Comparison of ENCODE assay signal across 26 cellular contexts in the genomic region with DNA sequence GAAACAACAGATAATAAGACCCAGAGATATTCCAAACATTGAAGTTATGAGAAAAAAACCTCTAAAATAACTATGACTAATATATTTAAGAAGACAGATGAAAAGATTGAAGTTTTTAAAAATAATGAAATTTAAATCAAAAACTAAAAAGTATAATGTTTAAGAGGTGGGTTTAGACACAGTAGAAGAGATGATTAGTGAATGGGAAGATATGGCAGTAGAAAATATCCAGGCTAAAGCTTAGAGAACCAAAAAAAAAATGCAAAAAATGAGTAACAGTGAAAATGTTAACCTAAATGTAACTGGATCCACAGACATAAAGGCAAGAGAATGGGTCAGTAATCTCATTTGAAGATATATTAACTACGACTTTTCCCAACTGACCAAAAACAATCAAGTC. TPM values are rescaled to one million over a fixed set of nuclear protein-coding genes. Genes with fewer than 3 reads are reported as not detected.
"Had no signal": no experiment of that assay in that cellular context is flagged by ENCODE, and none has a peak within 500 bp of the region (broad histone marks: within the 10 kb centered on the region; RNA-seq: fewer than 3 reads in every experiment).

No MANE protein-coding gene starts in this region.

- H3K27me3 ChIP-seq: neural progenitor cell, ovary, right lobe of liver, sigmoid colon, stomach, thyroid gland, tibial nerve, upper lobe of left lung, vagina had no signal

- H3K9ac ChIP-seq: neural progenitor cell, parathyroid adenoma had no signal

- H3K4me1 ChIP-seq: neural progenitor cell, parathyroid adenoma, psoas muscle, right lobe of liver, sigmoid colon, stomach, thyroid gland, tibial nerve, upper lobe of left lung, vagina had no signal

- ATAC-seq: natural killer cell; psoas muscle; right cardiac atrium; right lobe of liver; stimulated activated effector memory CD8-positive, alpha-beta T cell treated with anti-CD3 and anti-CD28 coated beads, Interleukin-12 subunit alpha, Interleukin-12 subunit beta, amount 100 ng/mL, for 72 hours; stimulated activated naive B cell treated with anti-CD40 and anti-IgM and Interleukin-4, amounts not matched to agents 10 μg/mL and 1 μg/mL and 100 μg/mL, for 72 hours had no signal

- DNase-seq: natural killer cell; occipital lobe; ovary; posterior cingulate gyrus; psoas muscle; right cardiac atrium; right lobe of liver; sigmoid colon; small intestine; stimulated activated CD4-positive, alpha-beta T cell treated with anti-CD3 and anti-CD28 coated beads, Interleukin-15, amount 100 ng/mL, for 24 hours; stimulated activated CD4-positive, alpha-beta T cell treated with anti-CD3 and anti-CD28 coated beads, Interleukin-2, amount 100 ng/mL, for 24 hours; stimulated activated CD4-positive, alpha-beta T cell treated with anti-CD3 and anti-CD28 coated beads, Interleukin-2, amount 100 ng/mL, for 48 hours; stimulated activated CD4-positive, alpha-beta T cell treated with anti-CD3 and anti-CD28 coated beads, Interleukin-4, amount 100 ng/mL, for 24 hours; stimulated activated naive B cell treated with anti-CD40 and anti-IgM and Interleukin-4, amounts not matched to agents 10 μg/mL and 1 μg/mL and 100 μg/mL, for 72 hours; stimulated activated naive CD4-positive, alpha-beta T cell treated with Interleukin-2 at 50 U/mL for 16 hours; stomach; thyroid gland; trophoblast cell; upper lobe of left lung had no signal

- H3K9me3 ChIP-seq: ovary, thyroid gland had no signal

- H3K36me3 ChIP-seq: neural progenitor cell, ovary, right lobe of liver, sigmoid colon, stomach, thoracic aorta, thyroid gland, tibial nerve, upper lobe of left lung, vagina had no signal

- H3K79me2 ChIP-seq: parathyroid adenoma had no signal

- H3K27ac ChIP-seq: neural progenitor cell, ovary, parathyroid adenoma, psoas muscle, right lobe of liver, sigmoid colon, stomach, thoracic aorta, thyroid gland, tibial nerve, upper lobe of left lung, vagina had no signal

- H3K4me2 ChIP-seq: neural progenitor cell had no signal

- H3K4me3 ChIP-seq: neural progenitor cell, ovary, psoas muscle, right lobe of liver, sigmoid colon, stomach, thoracic aorta, thyroid gland, tibial nerve, upper lobe of left lung, vagina had no signal

- H2AFZ ChIP-seq: neural progenitor cell, parathyroid adenoma had no signal

RNA-seq across cellular contexts. Expression of gene RETNLB, which starts 52.2 kb away (rescaled TPM):
- polyA plus RNA-seq: neural cell, ovary, psoas muscle, right cardiac atrium, stomach had no signal
